ENCODE assay signal across 8 cellular contexts in the genomic region with DNA sequence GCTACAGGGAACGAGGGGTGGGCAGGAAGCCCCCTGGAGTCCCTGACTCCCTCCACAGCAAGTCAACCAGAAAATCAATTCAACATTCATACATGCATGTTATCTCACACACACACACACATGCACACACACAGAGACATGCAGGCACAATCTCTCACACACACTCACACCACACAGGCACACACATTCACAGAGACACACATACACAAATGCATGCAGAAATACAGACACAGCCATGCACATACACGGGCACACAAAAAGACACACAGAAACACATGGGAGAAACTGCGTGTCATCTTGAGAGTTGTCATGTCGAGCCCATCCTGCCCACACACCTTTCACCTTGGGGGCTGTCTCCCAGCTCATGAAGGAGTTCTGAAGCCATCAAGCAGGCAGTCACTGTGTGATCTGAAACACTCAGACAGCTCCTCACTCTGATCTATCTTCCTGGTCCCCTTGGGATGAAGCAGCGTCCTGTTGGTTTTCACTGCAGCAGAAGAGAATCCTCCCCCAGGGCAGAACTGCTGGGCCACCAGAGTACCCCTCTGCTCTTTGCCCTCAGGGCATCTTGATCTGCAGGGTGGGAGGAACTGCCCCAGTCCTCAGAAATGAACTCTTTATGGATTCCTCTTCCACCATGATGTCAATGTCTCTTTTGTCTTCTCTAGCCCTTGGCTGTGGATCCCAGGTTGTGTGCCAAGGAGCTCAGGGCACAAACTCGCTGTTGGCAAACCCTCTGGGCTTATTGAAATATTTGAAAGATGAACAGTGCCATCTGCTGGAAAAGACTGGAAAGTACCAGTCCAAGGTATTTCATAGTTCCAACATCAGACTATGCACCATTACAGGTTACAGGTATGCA.
DNase-seq lines count a peak whose midpoint lies in the region; ATAC-seq, FAIRE-seq and TF ChIP-seq lines count a peak whose summit lies in the region.

No MANE protein-coding gene starts in this region.

- H3K36me3 Mint-ChIP-seq in stimulated activated naive B cell treated with anti-CD40 and anti-IgM and Interleukin-4, amounts not matched to agents 10 μg/mL and 1 μg/mL and 100 μg/mL, for 72 hours: no peaks in the 10 kb centered on the region

- peak; percentile 48 for DNase-seq in DND-41
- DNase-seq in H54 (ENCODE audit: insufficient read length, low spot score): peak; percentile 37
- DNase-seq in NCI-H146 (lab: John Stamatoyannopoulos, UW): peak; percentile 85
- peak; percentile 14 for DNase-seq in T1000 (lab: John Stamatoyannopoulos, UW)
- DNase-seq in caudate nucleus (lab: John Stamatoyannopoulos, UW): peak in 57 of 61 donors; percentile 3 to 86 (median 49)
- DNase-seq in kidney glomerular epithelial cell (lab: John Stamatoyannopoulos, UW): peak; percentile 48
- peak; percentile 44 for DNase-seq in stimulated activated naive B cell treated with anti-CD40 and anti-IgM and Interleukin-4, amounts not matched to agents 10 μg/mL and 1 μg/mL and 100 μg/mL, for 72 hours

- H3K4me3 Mint-ChIP-seq in stimulated activated naive B cell treated with anti-CD40 and anti-IgM and Interleukin-4, amounts not matched to agents 10 μg/mL and 1 μg/mL and 100 μg/mL, for 72 hours: no peak overlapping the region

- H2AFZ ChIP-seq in DND-41 (ENCODE audit: low read depth, low read length): no peak overlapping the region

- H3K27me3 ChIP-seq in DND-41 (ENCODE audit: insufficient read depth, low read length, poor library complexity): peaks cover 15% of the 10 kb centered on the region

- no peaks in the 10 kb centered on the region for H3K79me2 ChIP-seq in DND-41 (ENCODE audit: insufficient read depth, low read length)

- H3K27ac Mint-ChIP-seq in stimulated activated naive B cell treated with anti-CD40 and anti-IgM and Interleukin-4, amounts not matched to agents 10 μg/mL and 1 μg/mL and 100 μg/mL, for 72 hours: no peak overlapping the region

- peak; percentile 73 for TF ChIP-seq CTCF in DND-41 (IDR thresholded peaks at IDR 0.05; ENCODE audit: borderline replicate concordance, extremely low read depth, low read length, poor library complexity, severe bottlenecking)

- H3K4me3 ChIP-seq in DND-41 (ENCODE audit: low read depth in 1 of 2, low read length in 2 of 2): no peak overlapping the region

- no peak overlapping the region for H3K27ac ChIP-seq in DND-41 (ENCODE audit: low read length)
- H3K27ac ChIP-seq in caudate nucleus (ENCODE audit: low read depth, low read length): no peak overlapping the region

- no peak overlapping the region for H3K4me2 ChIP-seq in DND-41 (ENCODE audit: insufficient read depth, low read length)

- no peak for FAIRE-seq in H54 (lab: Jason Lieb, UNC)

- H3K27me3 Mint-ChIP-seq in stimulated activated naive B cell treated with anti-CD40 and anti-IgM and Interleukin-4, amounts not matched to agents 10 μg/mL and 1 μg/mL and 100 μg/mL, for 72 hours: peaks cover 66 to 74% of the 10 kb centered on the region in 2 donors

- H3K4me1 ChIP-seq in DND-41 (ENCODE audit: insufficient read depth, low read length): no peaks in the 10 kb centered on the region

- H3K36me3 ChIP-seq in DND-41 (ENCODE audit: insufficient read depth, low read length): no peaks in the 10 kb centered on the region

- peak; percentile 91 for ATAC-seq in DND-41 (ENCODE audit: insufficient read depth, low read depth)
- peak; percentile 71 to 78 for ATAC-seq in stimulated activated naive B cell treated with anti-CD40 and anti-IgM and Interleukin-4, amounts not matched to agents 10 μg/mL and 1 μg/mL and 100 μg/mL, for 72 hours (replicated peaks)
- ATAC-seq in HG02870 (IDR thresholded peaks at IDR 0.05; ENCODE audit: unreplicated experiment): no peak

- no peaks in the 10 kb centered on the region for H4K20me1 ChIP-seq in DND-41 (ENCODE audit: insufficient read depth, low read length)

- no peak overlapping the region for H3K9ac ChIP-seq in DND-41 (ENCODE audit: low read depth, low read length)

- H3K9me3 ChIP-seq in DND-41 (ENCODE audit: insufficient read depth, low read length, severe bottlenecking): no peaks in the 10 kb centered on the region

- no peak for TF ChIP-seq POLR2A in H54 (IDR thresholded peaks at IDR 0.05; ENCODE audit: low read depth, low read length)

- H3K9me3 Mint-ChIP-seq in stimulated activated naive B cell treated with anti-CD40 and anti-IgM and Interleukin-4, amounts not matched to agents 10 μg/mL and 1 μg/mL and 100 μg/mL, for 72 hours: no peaks in the 10 kb centered on the region

- H3K4me1 Mint-ChIP-seq in stimulated activated naive B cell treated with anti-CD40 and anti-IgM and Interleukin-4, amounts not matched to agents 10 μg/mL and 1 μg/mL and 100 μg/mL, for 72 hours: peaks cover 17 to 29% of the 10 kb centered on the region in 2 donors

Comparison
In these comparisons a context has a peak if more than half of its experiments do, and no peak if none do; other contexts are left out.
1. DNase-seq: peak in every context shown above with its lines; median percentile 85 in NCI-H146; 49 in caudate nucleus; 48 in DND-41; 48 in kidney glomerular epithelial cell; 44 in stimulated activated naive B cell treated with anti-CD40 and anti-IgM and Interleukin-4, amounts not matched to agents 10 μg/mL and 1 μg/mL and 100 μg/mL, for 72 hours; 37 in H54; 14 in T1000.